ENCODE assay signal across 18 cellular contexts in the genomic region with DNA sequence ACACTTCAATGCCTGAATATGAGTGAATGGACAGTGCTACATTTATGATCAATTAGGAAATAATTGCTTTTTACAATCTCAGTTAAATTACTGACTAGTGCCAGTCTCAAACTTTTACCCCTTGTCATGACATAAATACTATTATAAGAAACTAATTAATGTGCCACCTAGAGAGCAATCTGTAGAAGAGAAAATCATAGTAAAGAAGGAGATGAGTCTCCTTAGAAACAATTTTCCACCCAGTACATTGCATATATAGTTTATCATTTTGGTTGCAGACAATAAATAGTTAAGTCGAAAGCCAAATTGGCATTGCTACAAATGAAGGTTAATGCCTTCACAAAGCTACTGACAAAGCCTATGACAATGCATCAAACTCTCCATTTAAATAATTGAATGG.
"Had no signal": no experiment of that assay in that cellular context is flagged by ENCODE, and none has a peak within 500 bp of the region (broad histone marks: within the 10 kb centered on the region; RNA-seq: fewer than 3 reads in every experiment).

No MANE protein-coding gene starts in this region.

- H3K4me3 ChIP-seq: dorsolateral prefrontal cortex, gastrocnemius medialis, heart right ventricle, testis had no signal

- DNase-seq: activated CD4-positive, alpha-beta T cell treated with anti-CD3 and anti-CD28 coated beads, Interleukin-2, amount 50 U/mL, for 4 hours; activated CD8-positive, alpha-beta memory T cell treated with anti-CD3 and anti-CD28 coated beads, Interleukin-2, amount 10 ng/mL, durations not matched to agents 7 days and 5 days; activated gamma-delta T cell; activated T-cell treated with anti-CD3 and anti-CD28 coated beads, Interleukin-2, amount 50 U/mL, for 24 hours; gastrocnemius medialis; heart right ventricle; islet precursor cell; mammary epithelial cell; occipital lobe; stimulated activated CD4-positive, alpha-beta T cell treated with anti-CD3 and anti-CD28 coated beads, Interleukin-4, amount 100 ng/mL, for 24 hours; stimulated activated naive CD8-positive, alpha-beta T cell treated with anti-CD3 and anti-CD28 coated beads, Interleukin-15, amount 100 ng/mL, for 72 hours; testis had no signal

- H3K9me3 Mint-ChIP-seq: T-helper 2 cell treated with Interferon-gamma antibody and Interleukin-4, amounts not matched to agents 5 μg/mL and 100 μg/mL, for 36 hours had no signal

- ATAC-seq: activated CD4-positive, CD25-positive, alpha-beta regulatory T cell treated with anti-CD3 and anti-CD28 coated beads, Interleukin-2, amount 50 U/mL, for 24 hours; activated CD8-positive, alpha-beta memory T cell treated with anti-CD3 and anti-CD28 coated beads, Interleukin-2, amount 10 ng/mL, durations not matched to agents 7 days and 5 days; gastrocnemius medialis; heart right ventricle; left lobe of liver; natural killer cell treated with Interleukin-12 subunit alpha and Interleukin-12 subunit beta and Interleukin-15 and Interleukin-18, amount 100 ng/mL, for 72 hours; stimulated activated naive CD8-positive, alpha-beta T cell treated with anti-CD3 and anti-CD28 coated beads, Interleukin-15, amount 100 ng/mL, for 72 hours had no signal

- H3K4me1 Mint-ChIP-seq: activated CD8-positive, alpha-beta memory T cell treated with anti-CD3 and anti-CD28 coated beads, Interleukin-2, amount 10 ng/mL, durations not matched to agents 7 days and 5 days; stimulated activated naive CD8-positive, alpha-beta T cell treated with anti-CD3 and anti-CD28 coated beads, Interleukin-15, amount 100 ng/mL, for 72 hours had no signal

- H3K27ac Mint-ChIP-seq: activated CD8-positive, alpha-beta memory T cell treated with anti-CD3 and anti-CD28 coated beads, Interleukin-2, amount 10 ng/mL, durations not matched to agents 7 days and 5 days; activated naive CD8-positive, alpha-beta T cell; activated T-cell treated with anti-CD3 and anti-CD28 coated beads, Interleukin-2, amount 50 U/mL, for 24 hours; natural killer cell treated with Interleukin-12 subunit alpha and Interleukin-12 subunit beta and Interleukin-15 and Interleukin-18, amount 100 ng/mL, for 72 hours; stimulated activated naive CD8-positive, alpha-beta T cell treated with anti-CD3 and anti-CD28 coated beads, Interleukin-15, amount 100 ng/mL, for 72 hours; T-helper 2 cell treated with Interferon-gamma antibody and Interleukin-4, amounts not matched to agents 5 μg/mL and 100 μg/mL, for 36 hours had no signal

- H3K36me3 Mint-ChIP-seq: activated CD8-positive, alpha-beta memory T cell treated with anti-CD3 and anti-CD28 coated beads, Interleukin-2, amount 10 ng/mL, durations not matched to agents 7 days and 5 days; activated naive CD8-positive, alpha-beta T cell; natural killer cell treated with Interleukin-12 subunit alpha and Interleukin-12 subunit beta and Interleukin-15 and Interleukin-18, amount 100 ng/mL, for 72 hours had no signal

- H3K4me3 Mint-ChIP-seq: activated CD8-positive, alpha-beta memory T cell treated with anti-CD3 and anti-CD28 coated beads, Interleukin-2, amount 10 ng/mL, durations not matched to agents 7 days and 5 days; activated naive CD8-positive, alpha-beta T cell; activated T-cell treated with anti-CD3 and anti-CD28 coated beads, Interleukin-2, amount 50 U/mL, for 24 hours; natural killer cell treated with Interleukin-12 subunit alpha and Interleukin-12 subunit beta and Interleukin-15 and Interleukin-18, amount 100 ng/mL, for 72 hours; stimulated activated naive CD8-positive, alpha-beta T cell treated with anti-CD3 and anti-CD28 coated beads, Interleukin-15, amount 100 ng/mL, for 72 hours; T-helper 2 cell treated with Interferon-gamma antibody and Interleukin-4, amounts not matched to agents 5 μg/mL and 100 μg/mL, for 36 hours had no signal

- H3K27me3 Mint-ChIP-seq: activated CD8-positive, alpha-beta memory T cell treated with anti-CD3 and anti-CD28 coated beads, Interleukin-2, amount 10 ng/mL, durations not matched to agents 7 days and 5 days; activated naive CD8-positive, alpha-beta T cell; activated T-cell treated with anti-CD3 and anti-CD28 coated beads, Interleukin-2, amount 50 U/mL, for 24 hours; natural killer cell treated with Interleukin-12 subunit alpha and Interleukin-12 subunit beta and Interleukin-15 and Interleukin-18, amount 100 ng/mL, for 72 hours; stimulated activated naive CD8-positive, alpha-beta T cell treated with anti-CD3 and anti-CD28 coated beads, Interleukin-15, amount 100 ng/mL, for 72 hours had no signal
